In the genomic region with DNA sequence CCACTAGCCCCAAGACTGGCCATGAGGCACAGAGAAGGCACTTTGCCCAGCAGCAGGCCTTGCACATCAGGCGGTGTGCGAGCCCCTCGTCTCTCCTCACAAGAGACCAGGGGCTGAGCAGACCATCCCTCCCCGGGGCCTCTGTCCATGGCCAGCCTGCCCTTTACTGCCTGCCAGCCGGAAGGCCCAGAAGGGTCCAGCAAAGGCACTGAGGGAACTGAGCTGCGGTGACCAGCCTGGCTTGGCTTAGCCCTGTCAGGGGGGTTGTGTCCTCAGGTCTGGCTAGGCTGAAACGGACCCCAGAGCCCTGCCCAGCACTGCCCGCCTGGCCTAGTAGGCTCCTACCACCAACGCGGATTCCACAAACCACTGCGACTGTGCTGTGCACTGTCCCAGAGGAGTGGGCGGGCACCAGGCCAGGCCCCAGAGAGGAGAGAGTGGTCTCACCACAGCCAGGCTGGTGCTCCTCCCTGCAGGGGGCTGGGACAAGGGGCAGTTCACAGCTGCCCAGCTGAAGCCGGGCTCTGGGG, we compare ENCODE assay signal across 16 cellular contexts. TPM values are rescaled to one million over a fixed set of nuclear protein-coding genes. Genes with fewer than 3 reads are reported as not detected.
DNase-seq lines count a peak whose midpoint lies in the region; ATAC-seq lines count a peak whose summit lies in the region.
"Had no signal": no experiment of that assay in that cellular context is flagged by ENCODE, and none has a peak within 500 bp of the region (broad histone marks: within the 10 kb centered on the region; RNA-seq: fewer than 3 reads in every experiment).

No MANE protein-coding gene starts in this region.

- DNase-seq in activated CD4-positive, alpha-beta T cell treated with anti-CD3 and anti-CD28 coated beads, Interleukin-2, amount 10 ng/mL, durations not matched to agents 7 days and 5 days: peak; percentile 5
- DNase-seq in activated CD4-positive, alpha-beta T cell treated with anti-CD3 and anti-CD28 coated beads for 1 hour: no peak
- DNase-seq in Right ventricle myocardium inferior (ENCODE audit: missing footprints) (no peak), mesenteric fat pad (ENCODE audit: low spot score) (peak; percentile 78), LoVo (ENCODE audit: low spot score) (no peak), CD1c-positive myeloid dendritic cell (ENCODE audit: extremely low spot score) (no peak)
- DNase-seq: 8988T; activated CD4-positive, alpha-beta T cell treated with anti-CD3 and anti-CD28 coated beads for 36 hours; activated gamma-delta T cell; NCI-H446; PC-3; stimulated activated naive CD8-positive, alpha-beta T cell treated with anti-CD3 and anti-CD28 coated beads, Interleukin-15, amount 100 ng/mL, for 72 hours; T-helper 1 cell had no signal

- ATAC-seq in Right ventricle myocardium inferior (peak; percentile 24), HG03521 (IDR thresholded peaks at IDR 0.05; ENCODE audit: unreplicated experiment) (no peak)

- H3K27ac ChIP-seq in temporal lobe (ENCODE audit: low read depth, low read length): peak overlapping the region; percentile 17

- CTCF ChIA-PET in activated CD4-positive, alpha-beta T cell treated with anti-CD3 and anti-CD28 coated beads, Interleukin-2, amount 10 ng/mL, durations not matched to agents 7 days and 5 days (lab: Charles Lee): no interaction called here

- peaks cover 18% of the 10 kb centered on the region for H3K27me3 Mint-ChIP-seq in activated CD4-positive, alpha-beta T cell treated with anti-CD3 and anti-CD28 coated beads, Interleukin-2, amount 10 ng/mL, durations not matched to agents 7 days and 5 days

- H3K36me3 Mint-ChIP-seq in activated CD4-positive, alpha-beta T cell treated with anti-CD3 and anti-CD28 coated beads, Interleukin-2, amount 10 ng/mL, durations not matched to agents 7 days and 5 days (ENCODE audit: low read depth): no peaks in the 10 kb centered on the region
- H3K36me3 Mint-ChIP-seq: IgD-negative memory B cell had no signal

- H3K4me1 Mint-ChIP-seq in activated CD4-positive, alpha-beta T cell treated with anti-CD3 and anti-CD28 coated beads, Interleukin-2, amount 10 ng/mL, durations not matched to agents 7 days and 5 days: peaks cover 6% of the 10 kb centered on the region

- POLR2A ChIA-PET in activated CD4-positive, alpha-beta T cell treated with anti-CD3 and anti-CD28 coated beads, Interleukin-2, amount 10 ng/mL, durations not matched to agents 7 days and 5 days (lab: Charles Lee): no interaction called here

- intact Hi-C loops in Right ventricle myocardium inferior (cut with DNase I): loop anchor here (2.0 to 5.0 kb wide), 2 partner anchors 52 to 68 kb away; no protein-coding TSS in a partner anchor

- no peaks in the 10 kb centered on the region for H3K9me3 Mint-ChIP-seq in activated CD4-positive, alpha-beta T cell treated with anti-CD3 and anti-CD28 coated beads, Interleukin-2, amount 10 ng/mL, durations not matched to agents 7 days and 5 days
- H3K9me3 Mint-ChIP-seq: stimulated activated naive CD8-positive, alpha-beta T cell treated with anti-CD3 and anti-CD28 coated beads, Interleukin-15, amount 100 ng/mL, for 72 hours had no signal

- H3K4me3 Mint-ChIP-seq in activated CD4-positive, alpha-beta T cell treated with anti-CD3 and anti-CD28 coated beads, Interleukin-2, amount 10 ng/mL, durations not matched to agents 7 days and 5 days: no peak overlapping the region

- H3K27ac Mint-ChIP-seq in activated CD4-positive, alpha-beta T cell treated with anti-CD3 and anti-CD28 coated beads, Interleukin-2, amount 10 ng/mL, durations not matched to agents 7 days and 5 days: no peak overlapping the region
- H3K27ac Mint-ChIP-seq: activated CD4-positive, alpha-beta T cell treated with anti-CD3 and anti-CD28 coated beads for 36 hours; IgD-negative memory B cell; stimulated activated naive CD8-positive, alpha-beta T cell treated with anti-CD3 and anti-CD28 coated beads, Interleukin-15, amount 100 ng/mL, for 72 hours had no signal

RNA-seq across cellular contexts. Expression of a gene that starts 16.6 kb away (rescaled TPM):
- not detected for total RNA-seq in activated CD4-positive, alpha-beta T cell treated with anti-CD3 and anti-CD28 coated beads, Interleukin-2, amount 10 ng/mL, durations not matched to agents 7 days and 5 days
- total RNA-seq in Right ventricle myocardium inferior (95.4 TPM), mesenteric fat pad (1.2 TPM), temporal lobe (76.7 TPM)

Comparison
In these comparisons a context has a peak if more than half of its experiments do, and no peak if none do; other contexts are left out.
1. DNase-seq: peak in activated CD4-positive, alpha-beta T cell treated with anti-CD3 and anti-CD28 coated beads, Interleukin-2, amount 10 ng/mL, durations not matched to agents 7 days and 5 days (single experiment) and mesenteric fat pad (single experiment); none in activated CD4-positive, alpha-beta T cell treated with anti-CD3 and anti-CD28 coated beads for 1 hour (single experiment), Right ventricle myocardium inferior (single experiment), LoVo (single experiment) and CD1c-positive myeloid dendritic cell (single experiment).
2. RNA of a gene that starts 16.6 kb away (total RNA-seq): 95.4 TPM in Right ventricle myocardium inferior (single experiment) and 76.7 TPM in temporal lobe (single experiment); 1.2 TPM in mesenteric fat pad (single experiment) and not detected in activated CD4-positive, alpha-beta T cell treated with anti-CD3 and anti-CD28 coated beads, Interleukin-2, amount 10 ng/mL, durations not matched to agents 7 days and 5 days; every median in the first group is over 10 times any median in the second.